ENCODE assay signal across 8 cellular contexts in the genomic region with DNA sequence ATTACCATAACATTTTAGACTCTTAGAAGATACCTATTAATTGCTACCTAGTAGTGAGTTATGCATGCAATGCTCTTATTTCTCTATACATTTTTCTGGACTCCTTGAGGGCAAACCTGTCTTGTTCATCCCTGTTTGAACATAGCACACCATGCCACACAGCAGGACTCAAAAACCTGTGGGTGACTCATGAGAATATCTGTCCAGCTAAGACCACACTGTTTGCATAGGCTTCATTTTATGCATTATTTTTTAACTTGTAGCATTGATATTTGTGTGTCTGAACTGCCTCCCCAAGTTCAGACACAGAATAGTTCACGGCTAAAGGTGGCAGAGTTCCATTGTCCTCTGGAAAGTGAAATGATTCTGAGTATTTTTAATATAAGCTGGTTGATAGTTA. TPM values are rescaled to one million over a fixed set of nuclear protein-coding genes. Genes with fewer than 3 reads are reported as not detected.
DNase-seq lines count a peak whose midpoint lies in the region; ATAC-seq and TF ChIP-seq lines count a peak whose summit lies in the region.

No MANE protein-coding gene starts in this region.

- intact Hi-C loops in spleen (cut with DNase I; ENCODE audit: low total_unique reads) = no loop called here

- DNase-seq in RWPE2 (ENCODE audit: low spot score) = no peak
- peak; percentile 66 to 89 for DNase-seq in foreskin keratinocyte
- no peak for DNase-seq in spleen
- no peak for DNase-seq in NCI-H226
- no peak for DNase-seq in NCI-H2171 (lab: John Stamatoyannopoulos, UW)
- no peak for DNase-seq in SKM-1 (lab: John Stamatoyannopoulos, UW; ENCODE audit: unreplicated experiment)
- DNase-seq in NCI-H187 (lab: John Stamatoyannopoulos, UW) = no peak

- no peak for TF ChIP-seq CTCF in RWPE2 (IDR thresholded peaks at IDR 0.05; ENCODE audit: poor library complexity, severe bottlenecking)
- TF ChIP-seq CTCF in foreskin keratinocyte (conservative IDR thresholded peaks at IDR 0.05) = no peak
- TF ChIP-seq CTCF in spleen (IDR thresholded peaks at IDR 0.05 in 8 of 11, conservative IDR thresholded peaks at IDR 0.05 in 3 of 11) = no peak

- H3K4me1 ChIP-seq in RWPE2 (ENCODE audit: insufficient read depth, poor library complexity, severe bottlenecking) = peaks cover 13% of the 10 kb centered on the region
- peaks cover 3% of the 10 kb centered on the region for H3K4me1 ChIP-seq in foreskin keratinocyte
- peaks cover 16 to 80% (median 50%) of the 10 kb centered on the region in 6 donors for H3K4me1 ChIP-seq in spleen

- H3K4me3 ChIP-seq in RWPE2 (ENCODE audit: severe bottlenecking) (no peak overlapping the region), spleen (peak overlapping the region; percentile 13 to 65 (median 40))

- H3K36me3 ChIP-seq in RWPE2 (ENCODE audit: low read depth) (no peaks in the 10 kb centered on the region), spleen (peaks cover 0 to 4% (median 0%) of the 10 kb centered on the region in 6 donors)

- H3K27me3 ChIP-seq in RWPE2 (ENCODE audit: insufficient read depth, poor library complexity, severe bottlenecking) (no peaks in the 10 kb centered on the region), foreskin keratinocyte (no peaks in the 10 kb centered on the region), spleen (replicated peaks in 1 of 7) (peaks cover 0 to 14% (median 0%) of the 10 kb centered on the region in 7 donors)

- TF ChIP-seq POLR2A in spleen (IDR thresholded peaks at IDR 0.05) = no peak

- H3K27ac ChIP-seq in RWPE2 (ENCODE audit: poor library complexity, severe bottlenecking) (peak overlapping the region; percentile 43), foreskin keratinocyte (no peak overlapping the region), spleen (peak overlapping the region in 7 of 8 donors; percentile 67 to 79 (median 72))

- peak; percentile 23 for ATAC-seq in GM18909 (IDR thresholded peaks at IDR 0.05; ENCODE audit: poor library complexity, unreplicated experiment)
- ATAC-seq in RWPE2 (ENCODE audit: low read depth) = peak; percentile 26; the same call in 2 of the 3 replicates
- no peak for ATAC-seq in foreskin keratinocyte

- H3K9me3 ChIP-seq in RWPE2 (ENCODE audit: severe bottlenecking) (no peaks in the 10 kb centered on the region), spleen (no peaks in the 10 kb centered on the region)

- 35 to 74% (median 59%) methylated on average over 1 of the region's 1 CpG for WGBS in spleen, 5 donors

RNA-seq across cellular contexts. Expression of a gene that starts 1.8 kb away (rescaled TPM):
- total RNA-seq in foreskin keratinocyte (2.3 and 2.8 TPM in 2 replicates), spleen (100 to 1,000 TPM in 1 of 7 donors, 10 to 100 TPM in 6; 60.3 to 203 (median 81.5) TPM)
- polyA plus RNA-seq in foreskin keratinocyte (2.0 and 2.5 TPM in 2 replicates), spleen (10 to 100 TPM; 24.5 to 44.0 (median 33.2) TPM)

Comparison
In these comparisons a context has a peak if more than half of its experiments do, and no peak if none do; other contexts are left out.
1. DNase-seq: peak in foreskin keratinocyte (2 of 2); none in RWPE2 (single experiment), spleen (single experiment), NCI-H226 (single experiment), NCI-H2171 (single experiment), SKM-1 (single experiment) and NCI-H187 (0 of 2).
2. RNA of a gene that starts 1.8 kb away (total RNA-seq): 60.3 to 203 TPM in spleen; 2.3 to 2.8 TPM in foreskin keratinocyte; every median in the first group is over 10 times any median in the second.